ENCODE assay signal across 14 cellular contexts in the genomic region with DNA sequence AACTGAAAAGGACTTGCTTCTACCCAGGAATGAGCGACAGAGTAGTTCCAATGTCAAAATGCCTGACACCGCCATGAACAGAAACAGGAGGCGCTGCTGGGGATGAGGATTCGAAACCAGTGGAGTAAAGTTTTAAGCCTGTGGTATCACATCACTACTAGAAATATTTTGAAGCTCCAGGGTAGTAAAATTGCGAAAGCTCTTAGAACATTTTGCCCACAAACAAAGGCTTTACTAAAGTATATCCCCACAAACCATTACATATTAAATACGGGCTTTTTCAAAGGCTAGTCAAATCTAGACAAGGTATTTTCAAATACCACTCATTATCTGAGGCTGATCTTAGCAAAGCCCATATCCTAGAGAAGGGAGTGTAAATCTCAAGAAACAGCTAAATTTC. TPM values are rescaled to one million over a fixed set of nuclear protein-coding genes. Genes with fewer than 3 reads are reported as not detected.
A peak's percentile ranks its signal among the peaks of the same experiment; 100 is the strongest.
DNase-seq lines count a peak whose midpoint lies in the region; ATAC-seq, FAIRE-seq and TF ChIP-seq lines count a peak whose summit lies in the region.
"Had no signal": no experiment of that assay in that cellular context is flagged by ENCODE, and none has a peak within 500 bp of the region (broad histone marks: within the 10 kb centered on the region; RNA-seq: fewer than 3 reads in every experiment).

No MANE protein-coding gene starts in this region.

- H3K36me3 ChIP-seq in HepG2 (replicated peaks in 1 of 2; ENCODE audit: control insufficient read depth in 1 of 2, insufficient read depth in 2 of 2, low read length in 2 of 2): peaks cover 6 to 30% of the 10 kb centered on the region in 2 experiments
- H3K36me3 ChIP-seq in right lobe of liver: peaks cover 0 to 37% (median 20%) of the 10 kb centered on the region in 4 donors
- peaks cover 0 to 60% of the 10 kb centered on the region in 2 donors for H3K36me3 ChIP-seq in gastroesophageal sphincter

- peak overlapping the region; percentile 70 for H3K27ac Mint-ChIP-seq in activated CD4-positive, alpha-beta memory T cell treated with anti-CD3 and anti-CD28 coated beads for 36 hours

- H2AFZ ChIP-seq in HepG2 (ENCODE audit: low read length): no peak overlapping the region

- H3K27me3 ChIP-seq in HepG2 (ENCODE audit: control insufficient read depth in 1 of 2, insufficient read depth in 2 of 2, low read length in 2 of 2): no peaks in the 10 kb centered on the region; a peak in 1 of 5 replicates
- no peaks in the 10 kb centered on the region for H3K27me3 ChIP-seq in right lobe of liver
- no peaks in the 10 kb centered on the region for H3K27me3 ChIP-seq in gastroesophageal sphincter
- H3K27me3 ChIP-seq: SJCRH30 had no signal

- no peak for TF ChIP-seq POLR2A in HepG2 (IDR thresholded peaks at IDR 0.05; ENCODE audit: insufficient read depth in 1 of 2, low read depth in 2 of 2, low read length in 2 of 2)
- no peak for TF ChIP-seq POLR2A in right lobe of liver (IDR thresholded peaks at IDR 0.05)
- TF ChIP-seq POLR2A in gastroesophageal sphincter (IDR thresholded peaks at IDR 0.05): no peak

- H3K27ac ChIP-seq in HepG2 (ENCODE audit: extremely low read length, insufficient read depth, low read length) (peak overlapping the region; percentile 93), right lobe of liver (no peak overlapping the region), gastroesophageal sphincter (peak overlapping the region in 3 of 4 donors; percentile 53 to 94 (median 58))
- H3K27ac ChIP-seq: SJCRH30 had no signal

- WGBS in HepG2 (ENCODE audit: low lambda C conversion rate): 92% methylated on average over 6 of the region's 6 CpGs
- WGBS in right lobe of liver (ENCODE audit: insufficient coverage, low coverage, low lambda C conversion rate, missing lambda C conversion rate): 79% methylated on average over 6 of the region's 6 CpGs
- 79 to 90% methylated on average over 4 to 6 of the region's 6 CpGs for WGBS in gastroesophageal sphincter (ENCODE audit: low coverage in 1 of 2), 2 donors

- BruUV-seq in HepG2 (replicated peaks; lab: Mats Ljungman, UMichigan): no TSS peak

- peak overlapping the region; percentile 88 for H3K4me3 Mint-ChIP-seq in activated CD4-positive, alpha-beta memory T cell treated with anti-CD3 and anti-CD28 coated beads for 36 hours

- H3K4me1 Mint-ChIP-seq in activated CD4-positive, alpha-beta memory T cell treated with anti-CD3 and anti-CD28 coated beads for 36 hours (ENCODE audit: low read depth): peaks cover 34% of the 10 kb centered on the region

- intact Hi-C loops in HepG2 (cut with micrococcal nuclease; ENCODE audit: unreplicated experiment) (loop anchor here (5.0 to 10.0 kb wide), 2 partner anchors 54 to 91 kb away; a partner anchor contains a TSS), right lobe of liver (cut with DNase I) (no loop called here), left cardiac atrium (cut with DNase I) (no loop called here)
- intact Hi-C loops in activated CD4-positive, alpha-beta memory T cell treated with anti-CD3 and anti-CD28 coated beads for 36 hours (cut with micrococcal nuclease): loop anchor here (1.0 to 5.0 kb wide), 2 partner anchors 8 to 366 kb away; a partner anchor contains a TSS

- in situ Hi-C loops in HepG2 (cut with HindIII; ENCODE audit: extremely low pct_ligation_motif_present, low pct_unique_long_range_greater_than_20kb): loop anchor here (25.0 kb wide), 1 partner anchor 361 kb away; a partner anchor contains a TSS

- H3K36me3 Mint-ChIP-seq in activated CD4-positive, alpha-beta memory T cell treated with anti-CD3 and anti-CD28 coated beads for 36 hours: peaks cover 40% of the 10 kb centered on the region

- POLR2A ChIA-PET in HepG2 (lab: Yijun Ruan, JAX): interaction anchor here (0.9 to 2.3 kb wide), 6 partner anchors 9 to 95 kb away, joined by 3 to 14 read pairs (median 5); a partner anchor contains a TSS
- POLR2A ChIA-PET in activated CD4-positive, alpha-beta memory T cell treated with anti-CD3 and anti-CD28 coated beads for 36 hours (lab: Charles Lee): interaction anchor here (0.8 to 1.2 kb wide), 4 partner anchors 11 to 131 kb away, joined by 3 to 10 read pairs (median 4); a partner anchor contains a TSS

- no peak for TF ChIP-seq RAD21 in HepG2 (CRISPR knock-in tag; IDR thresholded peaks at IDR 0.05)

- H3K4me1 ChIP-seq in HepG2 (ENCODE audit: insufficient read depth, low read length) (peaks cover 61% of the 10 kb centered on the region), right lobe of liver (peaks cover 0 to 10% (median 3%) of the 10 kb centered on the region in 4 donors), gastroesophageal sphincter (peaks cover 0 to 51% (median 6%) of the 10 kb centered on the region in 3 donors)

- ATAC-seq in HepG2 (no peak), right lobe of liver (no peak), gastroesophageal sphincter (no peak), left cardiac atrium (no peak)
- ATAC-seq: naive thymus-derived CD8-positive, alpha-beta T cell had no signal

- H3K9ac ChIP-seq in HepG2 (ENCODE audit: insufficient read depth, low read depth, low read length): no peak overlapping the region

- TF ChIP-seq EP300 in HepG2 (IDR thresholded peaks at IDR 0.05; ENCODE audit: low read depth in 2 of 2, low read length in 2 of 2): no peak
- no peak for TF ChIP-seq EP300 in HepG2 (CRISPR knock-in tag; IDR thresholded peaks at IDR 0.05; ENCODE audit: borderline replicate concordance)
- TF ChIP-seq EP300 in gastroesophageal sphincter (IDR thresholded peaks at IDR 0.05): no peak

- DNase-seq in HepG2 (ENCODE audit: low spot score) (no peak), right lobe of liver (no peak), RKO (ENCODE audit: low spot score) (no peak), AG20443 (ENCODE audit: low spot score) (no peak), left cardiac atrium (no peak)
- DNase-seq in activated CD4-positive, alpha-beta memory T cell treated with anti-CD3 and anti-CD28 coated beads for 36 hours: peak; percentile 55
- DNase-seq in stimulated activated CD4-positive, alpha-beta T cell treated with anti-CD3 and anti-CD28 coated beads, Interleukin-1b, Interleukin-23, amount 100 ng/mL, for 48 hours: no peak
- DNase-seq: activated CD4-positive, alpha-beta T cell treated with anti-CD3 and anti-CD28 coated beads, Interleukin-2, amount 50 U/mL, for 1 hour; Kasumi-1; naive thymus-derived CD8-positive, alpha-beta T cell; NCI-H446; SJCRH30; stimulated activated naive CD4-positive, alpha-beta T cell treated with Interleukin-2 at 50 U/mL for 16 hours had no signal

- H3K27me3 Mint-ChIP-seq in activated CD4-positive, alpha-beta memory T cell treated with anti-CD3 and anti-CD28 coated beads for 36 hours: no peaks in the 10 kb centered on the region
- H3K27me3 Mint-ChIP-seq: naive thymus-derived CD8-positive, alpha-beta T cell had no signal

- no peaks in the 10 kb centered on the region for H3K9me3 Mint-ChIP-seq in activated CD4-positive, alpha-beta memory T cell treated with anti-CD3 and anti-CD28 coated beads for 36 hours
- H3K9me3 Mint-ChIP-seq: naive thymus-derived CD8-positive, alpha-beta T cell had no signal

- H3K79me2 ChIP-seq in HepG2 (ENCODE audit: insufficient read depth, low read length): peaks cover 53% of the 10 kb centered on the region

- CTCF ChIA-PET in HepG2 (lab: Yijun Ruan, JAX; ENCODE audit: low intra/inter-chr PET ratio, low total read pairs): no interaction called here
- CTCF ChIA-PET in activated CD4-positive, alpha-beta memory T cell treated with anti-CD3 and anti-CD28 coated beads for 36 hours (lab: Charles Lee): interaction anchor here (0.8 to 1.7 kb wide), 7 partner anchors 11 to 269 kb away, joined by 3 to 17 read pairs (median 4); a partner anchor contains a TSS

- TF ChIP-seq CTCF in HepG2 (CRISPR knock-in tag; IDR thresholded peaks at IDR 0.05) (no peak), right lobe of liver (IDR thresholded peaks at IDR 0.05) (no peak), gastroesophageal sphincter (IDR thresholded peaks at IDR 0.05) (no peak)

- no peaks in the 10 kb centered on the region; the same call in 1 of the 2 replicates for H4K20me1 ChIP-seq in HepG2 (ENCODE audit: insufficient read depth, low read length)

- FAIRE-seq in HepG2 (lab: Jason Lieb, UNC): no peak

- H3K4me3 ChIP-seq in HepG2 (replicated peaks in 1 of 3; ENCODE audit: insufficient read depth in 1 of 3, low read depth in 2 of 3, low read length in 3 of 3) (no peak overlapping the region), right lobe of liver (no peak overlapping the region), gastroesophageal sphincter (no peak overlapping the region)
- H3K4me3 ChIP-seq: SJCRH30 had no signal

- no peaks in the 10 kb centered on the region for H3K9me3 ChIP-seq in HepG2 (ENCODE audit: low read length)
- no peaks in the 10 kb centered on the region for H3K9me3 ChIP-seq in right lobe of liver
- no peaks in the 10 kb centered on the region for H3K9me3 ChIP-seq in gastroesophageal sphincter
- H3K9me3 ChIP-seq: SJCRH30 had no signal

- peak overlapping the region; percentile 86 for H3K4me2 ChIP-seq in HepG2 (ENCODE audit: low read depth, low read length)

RNA-seq across cellular contexts. Expression of a gene that starts 2.4 kb away (rescaled TPM):
- total RNA-seq in HepG2 (2016; rRNA removed; fragmentation: Illumina TruSeq; extraction: Trizol): 407 and 643 TPM in 2 replicates
- 38.1 and 38.2 TPM in 2 replicates for total RNA-seq in HepG2 (2016; cell fraction: cytosol; rRNA removed; fragmentation: Illumina TruSeq; extraction: Trizol; ENCODE audit: low read depth)
- total RNA-seq in HepG2 (2016; cell fraction: insoluble cytoplasmic fraction; rRNA removed; fragmentation: Illumina TruSeq; extraction: Trizol): 410 and 682 TPM in 2 replicates
- total RNA-seq in HepG2 (2016; cell fraction: membrane; rRNA removed; fragmentation: Illumina TruSeq; extraction: Trizol): 107 and 113 TPM in 2 replicates
- total RNA-seq in HepG2 (2016; cell fraction: nucleus; rRNA removed; fragmentation: Illumina TruSeq; extraction: Trizol): 156 and 165 TPM in 2 replicates
- 422 and 565 TPM in 2 replicates for polyA plus RNA-seq in HepG2 (2011; rRNA removed)
- 232 and 280 TPM in 2 replicates for polyA plus RNA-seq in HepG2 (2011; cell fraction: cytosol; rRNA removed)
- 67.2 and 84.0 TPM in 2 replicates for polyA plus RNA-seq in HepG2 (2011; cell fraction: nucleus; rRNA removed)
- 200 and 294 TPM in 2 replicates for polyA plus RNA-seq in HepG2 (2012)
- 38.1 and 38.3 TPM in 2 replicates for polyA plus RNA-seq in HepG2 (2016; cell fraction: cytosol; fragmentation: Illumina TruSeq; extraction: Trizol; ENCODE audit: low read depth)
- polyA plus RNA-seq in HepG2 (2016; cell fraction: insoluble cytoplasmic fraction; fragmentation: Illumina TruSeq; extraction: Trizol; ENCODE audit: low read depth): 634 and 704 TPM in 2 replicates
- 89.6 and 90.4 TPM in 2 replicates for polyA plus RNA-seq in HepG2 (2016; cell fraction: membrane; fragmentation: Illumina TruSeq; extraction: Trizol; ENCODE audit: low read depth)
- polyA plus RNA-seq in HepG2 (2016; cell fraction: nucleus; fragmentation: Illumina TruSeq; extraction: Trizol; ENCODE audit: insufficient read depth, low read depth): 227 and 242 TPM in 2 replicates
- polyA minus RNA-seq in HepG2 (2011; rRNA and poly(A)+ RNA removed; ENCODE audit: low replicate concordance): 468 and 479 TPM in 2 replicates
- 135 and 138 TPM in 2 replicates for polyA minus RNA-seq in HepG2 (2011; cell fraction: cytosol; rRNA and poly(A)+ RNA removed)
- polyA minus RNA-seq in HepG2 (2011; cell fraction: nucleus; rRNA and poly(A)+ RNA removed): 69.5 and 85.7 TPM in 2 replicates
- total RNA-seq in right lobe of liver: 100 to 1,000 TPM; 171 to 235 (median 194) TPM
- total RNA-seq in activated CD4-positive, alpha-beta memory T cell treated with anti-CD3 and anti-CD28 coated beads for 36 hours: 100 to 1,000 TPM; 173 to 182 TPM
- 100 to 1,000 TPM; 140 to 289 (median 164) TPM for total RNA-seq in gastroesophageal sphincter
- total RNA-seq in left cardiac atrium: 100 to 1,000 TPM; 162 to 183 TPM

RNA-seq across cellular contexts. Expression of a gene that starts 10.7 kb away (rescaled TPM):
- total RNA-seq in HepG2 (2016; rRNA removed; fragmentation: Illumina TruSeq; extraction: Trizol) (47.4 and 64.9 TPM in 2 replicates), right lobe of liver (100 to 1,000 TPM in 1 of 6 experiments, 10 to 100 TPM in 5; 16.0 to 152 (median 23.8) TPM), gastroesophageal sphincter (10 to 100 TPM; 12.7 to 25.3 (median 17.1) TPM), left cardiac atrium (10 to 100 TPM; 34.7 to 36.8 TPM)
- 71.2 and 73.7 TPM in 2 replicates for total RNA-seq in HepG2 (2016; cell fraction: cytosol; rRNA removed; fragmentation: Illumina TruSeq; extraction: Trizol; ENCODE audit: low read depth)
- 55.2 and 66.3 TPM in 2 replicates for total RNA-seq in HepG2 (2016; cell fraction: insoluble cytoplasmic fraction; rRNA removed; fragmentation: Illumina TruSeq; extraction: Trizol)
- total RNA-seq in HepG2 (2016; cell fraction: membrane; rRNA removed; fragmentation: Illumina TruSeq; extraction: Trizol): 75.6 and 82.1 TPM in 2 replicates
- 39.7 and 50.2 TPM in 2 replicates for total RNA-seq in HepG2 (2016; cell fraction: nucleus; rRNA removed; fragmentation: Illumina TruSeq; extraction: Trizol)
- 44.6 and 47.7 TPM in 2 replicates for polyA plus RNA-seq in HepG2 (2011; rRNA removed)
- polyA plus RNA-seq in HepG2 (2011; cell fraction: cytosol; rRNA removed): 31.1 and 39.7 TPM in 2 replicates
- polyA plus RNA-seq in HepG2 (2011; cell fraction: nucleus; rRNA removed): 45.5 and 47.7 TPM in 2 replicates
- 32.0 and 35.6 TPM in 2 replicates for polyA plus RNA-seq in HepG2 (2012)
- 63.0 and 72.7 TPM in 2 replicates for polyA plus RNA-seq in HepG2 (2016; cell fraction: cytosol; fragmentation: Illumina TruSeq; extraction: Trizol; ENCODE audit: low read depth)
- polyA plus RNA-seq in HepG2 (2016; cell fraction: insoluble cytoplasmic fraction; fragmentation: Illumina TruSeq; extraction: Trizol; ENCODE audit: low read depth): 42.6 and 43.4 TPM in 2 replicates
- 56.9 and 60.5 TPM in 2 replicates for polyA plus RNA-seq in HepG2 (2016; cell fraction: membrane; fragmentation: Illumina TruSeq; extraction: Trizol; ENCODE audit: low read depth)
- polyA plus RNA-seq in HepG2 (2016; cell fraction: nucleus; fragmentation: Illumina TruSeq; extraction: Trizol; ENCODE audit: insufficient read depth, low read depth): 62.6 and 72.4 TPM in 2 replicates
- 25.6 and 27.5 TPM in 2 replicates for polyA minus RNA-seq in HepG2 (2011; rRNA and poly(A)+ RNA removed; ENCODE audit: low replicate concordance)
- polyA minus RNA-seq in HepG2 (2011; cell fraction: cytosol; rRNA and poly(A)+ RNA removed): 19.2 and 19.8 TPM in 2 replicates
- polyA minus RNA-seq in HepG2 (2011; cell fraction: nucleus; rRNA and poly(A)+ RNA removed): 21.6 and 26.9 TPM in 2 replicates
- total RNA-seq in activated CD4-positive, alpha-beta memory T cell treated with anti-CD3 and anti-CD28 coated beads for 36 hours: 10 to 100 TPM; 38.3 to 38.7 TPM

RNA-seq across cellular contexts. Expression of a gene that starts 31.2 kb away (rescaled TPM):
- total RNA-seq in HepG2 (2016; rRNA removed; fragmentation: Illumina TruSeq; extraction: Trizol) (12.6 and 12.8 TPM in 2 replicates), right lobe of liver (10 to 100 TPM in 1 of 6 experiments, 1 to 10 TPM in 5; 5.9 to 11.5 (median 7.9) TPM), gastroesophageal sphincter (10 to 100 TPM; 28.8 to 71.6 (median 47.7) TPM), left cardiac atrium (10 to 100 TPM; 36.4 to 60.1 TPM)
- 6.3 and 7.7 TPM in 2 replicates for total RNA-seq in HepG2 (2016; cell fraction: cytosol; rRNA removed; fragmentation: Illumina TruSeq; extraction: Trizol; ENCODE audit: low read depth)
- 11.4 and 13.0 TPM in 2 replicates for total RNA-seq in HepG2 (2016; cell fraction: insoluble cytoplasmic fraction; rRNA removed; fragmentation: Illumina TruSeq; extraction: Trizol)
- total RNA-seq in HepG2 (2016; cell fraction: membrane; rRNA removed; fragmentation: Illumina TruSeq; extraction: Trizol): 18.1 and 19.4 TPM in 2 replicates
- total RNA-seq in HepG2 (2016; cell fraction: nucleus; rRNA removed; fragmentation: Illumina TruSeq; extraction: Trizol): 6.4 and 8.1 TPM in 2 replicates
- 10.4 and 11.5 TPM in 2 replicates for polyA plus RNA-seq in HepG2 (2011; rRNA removed)
- polyA plus RNA-seq in HepG2 (2011; cell fraction: cytosol; rRNA removed): 10.0 and 11.4 TPM in 2 replicates
- 11.8 and 12.9 TPM in 2 replicates for polyA plus RNA-seq in HepG2 (2011; cell fraction: nucleus; rRNA removed)
- 10.9 and 14.3 TPM in 2 replicates for polyA plus RNA-seq in HepG2 (2012)
- polyA plus RNA-seq in HepG2 (2016; cell fraction: cytosol; fragmentation: Illumina TruSeq; extraction: Trizol; ENCODE audit: low read depth): 7.6 and 7.7 TPM in 2 replicates
- polyA plus RNA-seq in HepG2 (2016; cell fraction: insoluble cytoplasmic fraction; fragmentation: Illumina TruSeq; extraction: Trizol; ENCODE audit: low read depth): 14.0 and 15.2 TPM in 2 replicates
- polyA plus RNA-seq in HepG2 (2016; cell fraction: membrane; fragmentation: Illumina TruSeq; extraction: Trizol; ENCODE audit: low read depth): 16.0 and 16.9 TPM in 2 replicates
- polyA plus RNA-seq in HepG2 (2016; cell fraction: nucleus; fragmentation: Illumina TruSeq; extraction: Trizol; ENCODE audit: insufficient read depth, low read depth): 15.4 and 17.0 TPM in 2 replicates
- 5.5 and 9.4 TPM in 2 replicates for polyA minus RNA-seq in HepG2 (2011; rRNA and poly(A)+ RNA removed; ENCODE audit: low replicate concordance)
- polyA minus RNA-seq in HepG2 (2011; cell fraction: cytosol; rRNA and poly(A)+ RNA removed): 5.5 and 8.2 TPM in 2 replicates
- 5.2 and 6.5 TPM in 2 replicates for polyA minus RNA-seq in HepG2 (2011; cell fraction: nucleus; rRNA and poly(A)+ RNA removed)
- total RNA-seq in activated CD4-positive, alpha-beta memory T cell treated with anti-CD3 and anti-CD28 coated beads for 36 hours: 10 to 100 TPM; 22.7 to 23.0 TPM

Comparison
In these comparisons a context has a peak if more than half of its experiments do, and no peak if none do; other contexts are left out.
1. H3K27ac ChIP-seq: peak in HepG2 (single experiment) and gastroesophageal sphincter (3 of 4); none in right lobe of liver (0 of 3).
2. intact Hi-C loops: an anchor here in HepG2 (5.0 to 10.0 kb wide) and activated CD4-positive, alpha-beta memory T cell treated with anti-CD3 and anti-CD28 coated beads for 36 hours (1.0 to 5.0 kb wide); none called in right lobe of liver and left cardiac atrium.